ENCODE assay signal across 1 cellular context in the genomic region with DNA sequence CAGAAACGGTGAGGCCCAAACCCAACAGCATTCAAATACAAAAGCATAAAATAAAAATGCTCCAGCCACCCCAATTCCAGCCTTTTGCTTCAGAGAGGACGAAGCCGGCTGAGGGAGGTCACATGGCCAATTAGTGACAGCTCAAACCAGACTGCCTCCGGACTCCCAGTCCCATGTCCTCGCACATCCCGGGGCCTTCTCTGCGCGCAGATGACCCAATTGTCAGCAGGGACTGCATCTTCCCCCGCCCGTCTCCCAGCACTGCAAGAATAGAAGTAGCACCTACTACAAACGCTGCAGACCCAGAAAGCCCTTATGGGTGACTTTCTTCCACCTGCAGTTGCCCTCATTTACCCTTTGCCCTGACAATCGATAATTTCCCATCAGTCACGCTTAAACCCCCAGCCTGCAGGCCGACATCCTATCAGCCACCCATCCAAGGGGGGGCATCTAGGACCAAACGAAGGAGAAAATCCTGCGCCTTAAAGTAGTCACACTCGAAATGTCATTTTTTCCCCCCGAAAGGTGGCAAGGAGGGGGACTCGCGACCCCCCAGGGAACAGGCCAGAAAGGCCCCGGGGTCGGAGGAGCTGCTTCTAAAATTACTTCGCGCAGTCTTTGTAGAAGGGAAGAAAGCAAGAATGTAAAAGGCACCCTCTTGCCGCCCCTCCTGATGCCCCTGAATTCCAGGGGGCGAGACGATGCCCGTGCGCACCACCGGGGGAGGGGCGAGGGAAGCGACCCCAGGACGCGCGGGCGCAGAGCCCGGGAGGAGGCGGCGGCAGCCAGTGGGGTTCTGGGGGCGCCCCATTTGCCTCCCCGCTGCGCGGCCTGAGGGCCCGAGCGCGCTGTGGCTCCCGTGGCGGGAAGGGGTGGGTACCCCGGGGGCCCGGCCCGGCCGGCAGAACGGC.
TF ChIP-seq lines count a peak whose summit lies in the region.

No MANE protein-coding gene starts in this region.

TF ChIP-seq in HepG2, 621 proteins besides CTCF, POLR2A, EP300 and RAD21 (continued from another document and continues in another):
- TF ChIP-seq, protein P1, sequence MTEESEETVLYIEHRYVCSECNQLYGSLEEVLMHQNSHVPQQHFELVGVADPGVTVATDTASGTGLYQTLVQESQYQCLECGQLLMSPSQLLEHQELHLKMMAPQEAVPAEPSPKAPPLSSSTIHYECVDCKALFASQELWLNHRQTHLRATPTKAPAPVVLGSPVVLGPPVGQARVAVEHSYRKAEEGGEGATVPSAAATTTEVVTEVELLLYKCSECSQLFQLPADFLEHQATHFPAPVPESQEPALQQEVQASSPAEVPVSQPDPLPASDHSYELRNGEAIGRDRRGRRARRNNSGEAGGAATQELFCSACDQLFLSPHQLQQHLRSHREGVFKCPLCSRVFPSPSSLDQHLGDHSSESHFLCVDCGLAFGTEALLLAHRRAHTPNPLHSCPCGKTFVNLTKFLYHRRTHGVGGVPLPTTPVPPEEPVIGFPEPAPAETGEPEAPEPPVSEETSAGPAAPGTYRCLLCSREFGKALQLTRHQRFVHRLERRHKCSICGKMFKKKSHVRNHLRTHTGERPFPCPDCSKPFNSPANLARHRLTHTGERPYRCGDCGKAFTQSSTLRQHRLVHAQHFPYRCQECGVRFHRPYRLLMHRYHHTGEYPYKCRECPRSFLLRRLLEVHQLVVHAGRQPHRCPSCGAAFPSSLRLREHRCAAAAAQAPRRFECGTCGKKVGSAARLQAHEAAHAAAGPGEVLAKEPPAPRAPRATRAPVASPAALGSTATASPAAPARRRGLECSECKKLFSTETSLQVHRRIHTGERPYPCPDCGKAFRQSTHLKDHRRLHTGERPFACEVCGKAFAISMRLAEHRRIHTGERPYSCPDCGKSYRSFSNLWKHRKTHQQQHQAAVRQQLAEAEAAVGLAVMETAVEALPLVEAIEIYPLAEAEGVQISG (CRISPR knock-in tag; IDR thresholded peaks at IDR 0.05), result peak; percentile 23; the same call in 1 of the 2 replicates
- TF ChIP-seq STAT5B (CRISPR knock-in tag; IDR thresholded peaks at IDR 0.05) (no peak), HIVEP1 (CRISPR knock-in tag; IDR thresholded peaks at IDR 0.05) (peak; percentile 85), ZBTB38 (CRISPR knock-in tag; IDR thresholded peaks at IDR 0.05) (peak; percentile 39; the same call in 1 of the 2 replicates), ZNF598 (CRISPR knock-in tag; IDR thresholded peaks at IDR 0.05; ENCODE audit: borderline replicate concordance) (peak; percentile 90), ZNF432 (CRISPR knock-in tag; IDR thresholded peaks at IDR 0.05; ENCODE audit: borderline replicate concordance) (no peak), ETV6 (CRISPR knock-in tag; conservative IDR thresholded peaks at IDR 0.05) (no peak; the same call in 1 of the 2 replicates), ZNF484 (CRISPR knock-in tag; IDR thresholded peaks at IDR 0.05; ENCODE audit: borderline replicate concordance, low read depth) (no peak), KLF12 (CRISPR knock-in tag; IDR thresholded peaks at IDR 0.05; ENCODE audit: borderline replicate concordance) (no peak), JUN (CRISPR knock-in tag; IDR thresholded peaks at IDR 0.05) (no peak), SRY (CRISPR knock-in tag; IDR thresholded peaks at IDR 0.05) (no peak; the same call in 1 of the 2 replicates), NFIC (IDR thresholded peaks at IDR 0.05; ENCODE audit: low read length) (no peak), KMT2B (CRISPR knock-in tag; IDR thresholded peaks at IDR 0.05) (peak; percentile 79; the same call in 1 of the 2 replicates), ARID2 (CRISPR knock-in tag; IDR thresholded peaks at IDR 0.05; ENCODE audit: borderline replicate concordance) (no peak), ZBTB8A (CRISPR knock-in tag; IDR thresholded peaks at IDR 0.05; ENCODE audit: borderline replicate concordance, low read depth) (no peak), TBP (CRISPR knock-in tag; IDR thresholded peaks at IDR 0.05) (no peak), NCOR1 (IDR thresholded peaks at IDR 0.05; ENCODE audit: borderline replicate concordance, low read length) (peak; percentile 52; the same call in 1 of the 2 replicates), ZNF891 (CRISPR knock-in tag; IDR thresholded peaks at IDR 0.05) (peak; percentile 30; the same call in 1 of the 2 replicates), SALL2 (CRISPR knock-in tag; IDR thresholded peaks at IDR 0.05) (peak; percentile 58; the same call in 1 of the 2 replicates), REL (CRISPR knock-in tag; conservative IDR thresholded peaks at IDR 0.05) (no peak), ZNF558 (CRISPR knock-in tag; IDR thresholded peaks at IDR 0.05; ENCODE audit: borderline replicate concordance) (no peak), ZNF20 (CRISPR knock-in tag; IDR thresholded peaks at IDR 0.05) (0 out of 2 replicates have a peak, but pooled peaks have one; percentile 75), ARHGAP35 (CRISPR knock-in tag; IDR thresholded peaks at IDR 0.05; ENCODE audit: borderline replicate concordance) (no peak; the same call in 1 of the 2 replicates), FOSL2 (CRISPR knock-in tag; IDR thresholded peaks at IDR 0.05) (peak; percentile 19; the same call in 1 of the 2 replicates), KDM1A (CRISPR knock-in tag; IDR thresholded peaks at IDR 0.05) (no peak), ATF1 (CRISPR knock-in tag; IDR thresholded peaks at IDR 0.05) (no peak), EED (CRISPR knock-in tag; IDR thresholded peaks at IDR 0.05) (peak; percentile 69), AGO2 (optimal IDR thresholded peaks at IDR 0.05; ENCODE audit: low read depth, low read length) (peak; percentile 68), CHD4 (IDR thresholded peaks at IDR 0.05; ENCODE audit: borderline replicate concordance, low read length) (0 out of 2 replicates have a peak, but pooled peaks have one; percentile 21), ZNF546 (CRISPR knock-in tag; conservative IDR thresholded peaks at IDR 0.05) (no peak; the same call in 1 of the 2 replicates)
- TF ChIP-seq, protein P2, sequence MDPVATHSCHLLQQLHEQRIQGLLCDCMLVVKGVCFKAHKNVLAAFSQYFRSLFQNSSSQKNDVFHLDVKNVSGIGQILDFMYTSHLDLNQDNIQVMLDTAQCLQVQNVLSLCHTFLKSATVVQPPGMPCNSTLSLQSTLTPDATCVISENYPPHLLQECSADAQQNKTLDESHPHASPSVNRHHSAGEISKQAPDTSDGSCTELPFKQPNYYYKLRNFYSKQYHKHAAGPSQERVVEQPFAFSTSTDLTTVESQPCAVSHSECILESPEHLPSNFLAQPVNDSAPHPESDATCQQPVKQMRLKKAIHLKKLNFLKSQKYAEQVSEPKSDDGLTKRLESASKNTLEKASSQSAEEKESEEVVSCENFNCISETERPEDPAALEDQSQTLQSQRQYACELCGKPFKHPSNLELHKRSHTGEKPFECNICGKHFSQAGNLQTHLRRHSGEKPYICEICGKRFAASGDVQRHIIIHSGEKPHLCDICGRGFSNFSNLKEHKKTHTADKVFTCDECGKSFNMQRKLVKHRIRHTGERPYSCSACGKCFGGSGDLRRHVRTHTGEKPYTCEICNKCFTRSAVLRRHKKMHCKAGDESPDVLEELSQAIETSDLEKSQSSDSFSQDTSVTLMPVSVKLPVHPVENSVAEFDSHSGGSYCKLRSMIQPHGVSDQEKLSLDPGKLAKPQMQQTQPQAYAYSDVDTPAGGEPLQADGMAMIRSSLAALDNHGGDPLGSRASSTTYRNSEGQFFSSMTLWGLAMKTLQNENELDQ (CRISPR knock-in tag; IDR thresholded peaks at IDR 0.05; ENCODE audit: borderline replicate concordance), result no peak
- TF ChIP-seq, protein P3, sequence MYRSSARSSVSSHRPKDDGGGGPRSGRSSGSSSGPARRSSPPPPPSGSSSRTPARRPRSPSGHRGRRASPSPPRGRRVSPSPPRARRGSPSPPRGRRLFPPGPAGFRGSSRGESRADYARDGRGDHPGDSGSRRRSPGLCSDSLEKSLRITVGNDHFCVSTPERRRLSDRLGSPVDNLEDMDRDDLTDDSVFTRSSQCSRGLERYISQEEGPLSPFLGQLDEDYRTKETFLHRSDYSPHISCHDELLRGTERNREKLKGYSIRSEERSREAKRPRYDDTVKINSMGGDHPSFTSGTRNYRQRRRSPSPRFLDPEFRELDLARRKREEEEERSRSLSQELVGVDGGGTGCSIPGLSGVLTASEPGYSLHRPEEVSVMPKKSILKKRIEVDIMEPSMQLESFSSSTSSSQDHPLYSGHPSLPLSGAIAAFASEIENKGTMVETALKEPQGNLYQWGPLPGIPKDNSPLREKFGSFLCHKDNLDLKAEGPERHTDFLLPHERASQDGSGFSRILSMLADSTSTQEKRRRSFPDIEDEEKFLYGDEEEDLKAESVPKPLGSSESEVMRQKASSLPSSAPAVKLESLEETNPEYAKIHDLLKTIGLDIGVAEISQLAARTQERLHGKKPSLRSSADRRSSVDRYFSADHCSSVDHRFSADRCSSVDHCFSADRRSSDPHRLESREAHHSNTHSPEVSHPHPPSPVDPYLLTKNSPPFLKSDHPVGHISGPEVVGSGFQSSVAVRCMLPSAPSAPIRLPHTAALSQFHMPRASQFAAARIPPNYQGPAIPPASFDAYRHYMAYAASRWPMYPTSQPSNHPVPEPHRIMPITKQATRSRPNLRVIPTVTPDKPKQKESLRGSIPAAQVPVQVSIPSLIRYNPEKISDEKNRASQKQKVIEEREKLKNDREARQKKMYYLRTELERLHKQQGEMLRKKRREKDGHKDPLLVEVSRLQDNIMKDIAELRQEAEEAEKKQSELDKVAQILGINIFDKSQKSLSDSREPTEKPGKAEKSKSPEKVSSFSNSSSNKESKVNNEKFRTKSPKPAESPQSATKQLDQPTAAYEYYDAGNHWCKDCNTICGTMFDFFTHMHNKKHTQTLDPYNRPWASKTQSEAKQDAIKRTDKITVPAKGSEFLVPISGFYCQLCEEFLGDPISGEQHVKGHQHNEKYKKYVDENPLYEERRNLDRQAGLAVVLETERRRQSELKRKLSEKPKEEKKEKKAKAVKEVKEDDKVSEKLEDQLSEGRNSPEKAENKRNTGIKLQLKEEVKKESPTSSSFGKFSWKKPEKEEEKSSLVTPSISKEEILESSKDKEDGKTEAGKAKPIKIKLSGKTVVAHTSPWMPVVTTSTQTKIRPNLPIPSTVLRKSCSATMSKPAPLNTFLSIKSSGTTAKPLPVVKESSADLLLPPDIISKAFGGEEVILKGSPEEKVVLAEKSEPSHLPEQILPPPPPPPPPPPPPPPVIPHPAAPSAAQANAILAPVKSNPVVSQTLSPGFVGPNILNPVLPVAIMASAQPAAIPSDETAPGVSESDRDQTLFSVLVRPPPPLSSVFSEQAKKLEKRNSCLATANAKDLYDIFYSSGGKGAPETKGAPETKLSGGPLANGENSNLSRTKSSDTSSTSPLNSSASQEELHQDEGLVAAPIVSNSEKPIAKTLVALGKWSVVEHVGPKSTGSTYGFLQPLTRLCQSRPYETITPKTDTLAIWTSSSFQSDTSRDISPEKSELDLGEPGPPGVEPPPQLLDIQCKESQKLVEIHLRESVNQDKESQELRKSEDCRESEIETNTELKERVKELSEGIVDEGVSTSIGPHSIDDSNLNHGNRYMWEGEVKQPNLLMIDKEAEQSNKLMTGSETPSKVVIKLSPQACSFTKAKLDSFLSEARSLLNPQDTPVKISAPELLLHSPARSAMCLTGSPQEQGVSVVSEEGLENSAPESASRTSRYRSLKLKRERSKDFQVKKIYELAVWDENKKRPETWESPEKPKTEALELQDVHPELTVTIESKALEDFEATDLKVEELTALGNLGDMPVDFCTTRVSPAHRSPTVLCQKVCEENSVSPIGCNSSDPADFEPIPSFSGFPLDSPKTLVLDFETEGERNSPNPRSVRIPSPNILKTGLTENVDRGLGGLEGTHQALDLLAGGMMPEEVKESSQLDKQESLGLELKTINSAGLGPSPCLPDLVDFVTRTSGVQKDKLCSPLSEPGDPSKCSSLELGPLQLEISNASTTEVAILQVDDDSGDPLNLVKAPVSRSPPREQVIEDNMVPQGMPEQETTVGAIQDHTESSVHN (CRISPR knock-in tag; IDR thresholded peaks at IDR 0.05), result peak; percentile 62; the same call in 1 of the 2 replicates
- TF ChIP-seq, protein P4, sequence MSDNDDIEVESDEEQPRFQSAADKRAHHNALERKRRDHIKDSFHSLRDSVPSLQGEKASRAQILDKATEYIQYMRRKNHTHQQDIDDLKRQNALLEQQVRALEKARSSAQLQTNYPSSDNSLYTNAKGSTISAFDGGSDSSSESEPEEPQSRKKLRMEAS (IDR thresholded peaks at IDR 0.05), result peak; percentile 66
- TF ChIP-seq, protein P5, sequence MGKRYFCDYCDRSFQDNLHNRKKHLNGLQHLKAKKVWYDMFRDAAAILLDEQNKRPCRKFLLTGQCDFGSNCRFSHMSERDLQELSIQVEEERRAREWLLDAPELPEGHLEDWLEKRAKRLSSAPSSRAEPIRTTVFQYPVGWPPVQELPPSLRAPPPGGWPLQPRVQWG (CRISPR knock-in tag; IDR thresholded peaks at IDR 0.05; ENCODE audit: borderline replicate concordance, low read depth), result no peak
- TF ChIP-seq, protein P6, sequence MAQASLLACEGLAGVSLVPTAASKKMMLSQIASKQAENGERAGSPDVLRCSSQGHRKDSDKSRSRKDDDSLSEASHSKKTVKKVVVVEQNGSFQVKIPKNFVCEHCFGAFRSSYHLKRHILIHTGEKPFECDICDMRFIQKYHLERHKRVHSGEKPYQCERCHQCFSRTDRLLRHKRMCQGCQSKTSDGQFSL (CRISPR knock-in tag; IDR thresholded peaks at IDR 0.05), result 0 out of 2 replicates have a peak, but pooled peaks have one; percentile 15
- TF ChIP-seq, protein P7, sequence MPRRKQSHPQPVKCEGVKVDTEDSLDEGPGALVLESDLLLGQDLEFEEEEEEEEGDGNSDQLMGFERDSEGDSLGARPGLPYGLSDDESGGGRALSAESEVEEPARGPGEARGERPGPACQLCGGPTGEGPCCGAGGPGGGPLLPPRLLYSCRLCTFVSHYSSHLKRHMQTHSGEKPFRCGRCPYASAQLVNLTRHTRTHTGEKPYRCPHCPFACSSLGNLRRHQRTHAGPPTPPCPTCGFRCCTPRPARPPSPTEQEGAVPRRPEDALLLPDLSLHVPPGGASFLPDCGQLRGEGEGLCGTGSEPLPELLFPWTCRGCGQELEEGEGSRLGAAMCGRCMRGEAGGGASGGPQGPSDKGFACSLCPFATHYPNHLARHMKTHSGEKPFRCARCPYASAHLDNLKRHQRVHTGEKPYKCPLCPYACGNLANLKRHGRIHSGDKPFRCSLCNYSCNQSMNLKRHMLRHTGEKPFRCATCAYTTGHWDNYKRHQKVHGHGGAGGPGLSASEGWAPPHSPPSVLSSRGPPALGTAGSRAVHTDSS (CRISPR knock-in tag; conservative IDR thresholded peaks at IDR 0.05), result no peak
